In the genomic region with DNA sequence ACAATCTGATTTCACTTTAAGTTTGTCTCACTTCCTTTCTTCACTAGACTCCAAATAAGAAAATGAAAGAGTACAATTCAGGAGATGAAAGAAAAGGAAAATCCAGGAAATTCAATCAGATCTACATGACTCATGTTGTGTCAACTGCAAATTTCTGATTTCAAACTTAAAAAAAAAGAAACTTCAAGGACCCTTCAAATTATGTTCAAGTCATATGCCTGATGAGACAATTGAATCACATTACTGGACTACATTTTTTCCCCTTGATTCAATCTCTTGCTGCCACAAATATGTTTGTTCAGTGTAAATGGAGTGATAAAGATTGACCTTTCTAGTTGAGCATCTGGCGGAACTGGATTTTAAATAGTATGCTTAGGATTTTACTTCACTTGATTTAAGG, we compare ENCODE assay signal across 11 cellular contexts. TPM values are rescaled to one million over a fixed set of nuclear protein-coding genes. Genes with fewer than 3 reads are reported as not detected.
DNase-seq lines count a peak whose midpoint lies in the region; ATAC-seq and TF ChIP-seq lines count a peak whose summit lies in the region.
"Had no signal": no experiment of that assay in that cellular context is flagged by ENCODE, and none has a peak within 500 bp of the region (broad histone marks: within the 10 kb centered on the region; RNA-seq: fewer than 3 reads in every experiment).

No MANE protein-coding gene starts in this region.

- no peak overlapping the region for H4K91ac ChIP-seq in mesenchymal stem cell (ENCODE audit: low read length)

- H2AK5ac ChIP-seq in mesenchymal stem cell (ENCODE audit: low read length, severe bottlenecking): no peak overlapping the region

- no peak for TF ChIP-seq CTCF in brain microvascular endothelial cell (IDR thresholded peaks at IDR 0.05; ENCODE audit: low read depth, low read length, missing control alignments)

- H2AFZ ChIP-seq in mesenchymal stem cell (ENCODE audit: low read depth, low read length): no peak overlapping the region

- H4K8ac ChIP-seq in mesenchymal stem cell (ENCODE audit: low read length): no peak overlapping the region

- H3K79me1 ChIP-seq in mesenchymal stem cell (replicated peaks; ENCODE audit: low read length, poor library complexity, severe bottlenecking): peaks cover 1% of the 10 kb centered on the region

- in situ Hi-C loops in Caki2 (cut with HindIII; ENCODE audit: low pct_unique_long_range_greater_than_20kb, low sequenced_read_pairs): no loop called here
- in situ Hi-C loops in brain microvascular endothelial cell (cut with HindIII; ENCODE audit: low pct_ligation_motif_present, low sequenced_read_pairs): no loop called here

- H2BK15ac ChIP-seq in mesenchymal stem cell (ENCODE audit: low read depth, poor library complexity, severe bottlenecking): no peak overlapping the region

- peak overlapping the region; percentile 85 for H3K9ac ChIP-seq in mesenchymal stem cell (ENCODE audit: low read length)

- no peak overlapping the region for H3K14ac ChIP-seq in mesenchymal stem cell (ENCODE audit: low read length in 2 of 2)

- peak; percentile 89 for DNase-seq in Caki2 (ENCODE audit: low read depth)
- peak; percentile 86 for DNase-seq in LoVo (ENCODE audit: low spot score)
- DNase-seq in brain microvascular endothelial cell: peak; percentile 76
- DNase-seq in mesenchymal stem cell: peak; percentile 85
- no peak for DNase-seq in HuH-7.5 (ENCODE audit: low spot score)
- DNase-seq in NCI-H128 (lab: John Stamatoyannopoulos, UW; ENCODE audit: unreplicated experiment): no peak
- DNase-seq in CD1c-positive myeloid dendritic cell (ENCODE audit: extremely low spot score): no peak
- DNase-seq: DND-41, ovary had no signal

- no peak for ATAC-seq in GM18909 (IDR thresholded peaks at IDR 0.05; ENCODE audit: poor library complexity, unreplicated experiment)

- H3K4me3 ChIP-seq in brain microvascular endothelial cell (ENCODE audit: low read depth, low read length) (no peak overlapping the region), mesenchymal stem cell (ENCODE audit: insufficient read depth in 1 of 2, low read depth in 1 of 2, low read length in 2 of 2) (no peak overlapping the region)
- H3K4me3 ChIP-seq: ovary had no signal

- H3K27me3 ChIP-seq in brain microvascular endothelial cell (replicated peaks) (no peaks in the 10 kb centered on the region), mesenchymal stem cell (ENCODE audit: control insufficient read depth in 1 of 2, insufficient read depth in 1 of 2, low read length in 2 of 2) (no peaks in the 10 kb centered on the region)
- H3K27me3 ChIP-seq: ovary had no signal

- H3K36me3 ChIP-seq in brain microvascular endothelial cell (replicated peaks) (no peaks in the 10 kb centered on the region), mesenchymal stem cell (ENCODE audit: control insufficient read depth in 1 of 2, insufficient read depth in 2 of 2, low read depth in 1 of 2, low read length in 2 of 2) (no peaks in the 10 kb centered on the region)
- H3K36me3 ChIP-seq: ovary had no signal

- H3K4ac ChIP-seq in mesenchymal stem cell (ENCODE audit: low read depth in 1 of 2, low read length in 2 of 2): no peak overlapping the region

- H3K4me1 ChIP-seq in mesenchymal stem cell (ENCODE audit: control insufficient read depth, insufficient read depth, low read depth, low read length): peaks cover 5% of the 10 kb centered on the region

- no peak overlapping the region for H3K4me2 ChIP-seq in mesenchymal stem cell (ENCODE audit: low read length, poor library complexity, severe bottlenecking)

- no peak overlapping the region for H3K23ac ChIP-seq in mesenchymal stem cell (ENCODE audit: low read length in 2 of 2)

- H2BK12ac ChIP-seq in mesenchymal stem cell (ENCODE audit: low read length in 2 of 2): no peak overlapping the region

- H3K9me3 ChIP-seq in mesenchymal stem cell (ENCODE audit: control insufficient read depth, low read length): no peaks in the 10 kb centered on the region
- H3K9me3 ChIP-seq: ovary had no signal

- H3K18ac ChIP-seq in mesenchymal stem cell (ENCODE audit: low read depth in 1 of 2, low read length in 2 of 2): no peak overlapping the region

- H3K27ac ChIP-seq in brain microvascular endothelial cell: peak overlapping the region; percentile 93
- peak overlapping the region; percentile 92 for H3K27ac ChIP-seq in mesenchymal stem cell (ENCODE audit: low read length, poor library complexity, severe bottlenecking)
- H3K27ac ChIP-seq: ovary had no signal

- H2BK120ac ChIP-seq in mesenchymal stem cell (ENCODE audit: low read depth, low read length): no peak overlapping the region

- no CpG with 5 or more reads among the region's 1 CpG for WGBS in mesenchymal stem cell

- H2BK5ac ChIP-seq in mesenchymal stem cell (ENCODE audit: low read depth, low read length, poor library complexity, severe bottlenecking): no peak overlapping the region

RNA-seq across cellular contexts. Expression of a gene that starts 37.4 kb away (rescaled TPM):
- total RNA-seq in Caki2 (2014; rRNA removed; shearing (Covaris generic); ENCODE audit: low replicate concordance): 0.51 and 4.0 TPM in 2 replicates
- 0.12 TPM for polyA plus RNA-seq in mesenchymal stem cell (2013, experiment 1 of 2)
- polyA plus RNA-seq in mesenchymal stem cell (2013, experiment 2 of 2): 0.18 TPM
- total RNA-seq: OCI-LY7 had no signal

Comparison
In these comparisons a context has a peak if more than half of its experiments do, and no peak if none do; other contexts are left out.
1. DNase-seq: peak in Caki2 (single experiment), LoVo (single experiment), brain microvascular endothelial cell (single experiment) and mesenchymal stem cell (single experiment); none in HuH-7.5 (single experiment), NCI-H128 (single experiment) and CD1c-positive myeloid dendritic cell (single experiment).